Comparison of ENCODE assay signal across 39 cellular contexts in the genomic region with DNA sequence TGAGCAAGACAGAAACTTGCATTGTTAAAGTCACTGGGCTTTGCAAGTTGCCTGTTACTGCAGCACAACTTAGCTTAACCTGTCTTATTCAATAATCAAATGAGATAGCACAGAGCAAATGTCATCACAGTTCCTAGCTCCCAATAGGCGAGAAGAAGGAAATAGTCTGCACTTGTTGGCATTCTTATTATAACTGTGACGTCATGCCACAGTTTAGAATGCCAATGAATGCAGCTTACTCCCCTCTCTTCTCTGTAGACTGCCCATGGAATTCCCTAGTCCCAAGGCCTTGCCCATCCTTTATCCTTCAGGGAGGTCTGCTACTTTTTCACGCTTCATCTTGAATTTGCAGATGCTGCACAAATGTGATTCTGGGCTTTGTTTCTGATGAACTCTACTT.
"Had no signal": no experiment of that assay in that cellular context is flagged by ENCODE, and none has a peak within 500 bp of the region (broad histone marks: within the 10 kb centered on the region; RNA-seq: fewer than 3 reads in every experiment).

No MANE protein-coding gene starts in this region.

- H3K4me1 ChIP-seq: adrenal gland, ascending aorta, body of pancreas, breast epithelium had no signal

- H3K36me3 ChIP-seq: adrenal gland, ascending aorta, brain microvascular endothelial cell, breast epithelium, cardiac muscle cell had no signal

- H3K9me3 ChIP-seq: adrenal gland, ascending aorta, body of pancreas, breast epithelium had no signal

- H3K27ac ChIP-seq: adrenal gland, ascending aorta, body of pancreas, brain microvascular endothelial cell, breast epithelium, cardiac muscle cell had no signal

- FAIRE-seq: astrocyte, bronchial epithelial cell had no signal

- DNase-seq: activated effector memory CD4-positive, alpha-beta T cell treated with anti-CD3 and anti-CD28 coated beads, Interleukin-2, amount 50 U/mL, for 16 hours; activated effector memory CD4-positive, alpha-beta T cell treated with Interleukin-2 at 50 U/mL for 16 hours; activated gamma-delta T cell; activated gamma-delta T cell treated with Interleukin-2 at 50 U/mL for 16 hours; activated naive CD4-positive, alpha-beta T cell; activated naive CD4-positive, alpha-beta T cell treated with anti-CD3 and anti-CD28 coated beads for 36 hours; activated naive CD4-positive, alpha-beta T cell treated with anti-CD3 and anti-CD28 coated beads, Interleukin-2, amount 10 ng/mL, durations not matched to agents 7 days and 5 days; activated naive CD4-positive, alpha-beta T cell treated with anti-CD3 and anti-CD28 coated beads, Interleukin-2, amount 50 U/mL, for 16 hours; activated naive CD4-positive, alpha-beta T cell treated with Interleukin-2 at 50 U/mL for 16 hours; activated naive CD8-positive, alpha-beta T cell treated with anti-CD3 and anti-CD28 coated beads for 36 hours; activated naive CD8-positive, alpha-beta T cell treated with anti-CD3 and anti-CD28 coated beads, Interleukin-2, amount 10 ng/mL, durations not matched to agents 7 days and 5 days; activated naive CD8-positive, alpha-beta T cell treated with anti-CD3 and anti-CD28 coated beads, Interleukin-2, amount 50 U/mL, for 24 hours; activated T-cell treated with anti-CD3 and anti-CD28 coated beads, Interleukin-2, amount 50 U/mL, for 24 hours; activated T-cell treated with anti-CD3 and anti-CD28 coated beads, Interleukin-2, amount 50 U/mL, for 4 hours; activated T-cell treated with anti-CD3 and anti-CD28 coated beads, Interleukin-2, amount 50 U/mL, for 48 hours; activated T-cell treated with anti-CD3 and anti-CD28 coated beads, Interleukin-2, amount 50 U/mL, for 72 hours; adrenal gland; amniotic stem cell; amygdala; anterior cingulate cortex; aorta; body of pancreas; brain microvascular endothelial cell; caudate nucleus; central memory CD4-positive, alpha-beta T cell; cerebellar nuclear complex had no signal

- ATAC-seq: activated naive CD4-positive, alpha-beta T cell treated with anti-CD3 and anti-CD28 coated beads, Interleukin-2, amount 50 U/mL, for 72 hours; activated naive CD8-positive, alpha-beta T cell treated with anti-CD3 and anti-CD28 coated beads, Interleukin-2, amount 50 U/mL, for 24 hours; activated T-cell treated with anti-CD3 and anti-CD28 coated beads, Interleukin-2, amount 50 U/mL, for 4 hours; activated T-cell treated with anti-CD3 and anti-CD28 coated beads, Interleukin-2, amount 50 U/mL, for 72 hours; activated T-helper 17 cell treated with anti-CD3 and anti-CD28 coated beads, Interleukin-2, amount 50 U/mL, for 72 hours; body of pancreas had no signal

- H3K4me3 ChIP-seq: adrenal gland, ascending aorta, body of pancreas, breast epithelium, cardiac muscle cell had no signal

- H3K4me3 Mint-ChIP-seq: activated naive CD4-positive, alpha-beta T cell treated with anti-CD3 and anti-CD28 coated beads for 36 hours; activated naive CD4-positive, alpha-beta T cell treated with anti-CD3 and anti-CD28 coated beads, Interleukin-2, amount 10 ng/mL, durations not matched to agents 7 days and 5 days; activated naive CD4-positive, alpha-beta T cell treated with anti-CD3 and anti-CD28 coated beads, Interleukin-2, amount 50 U/mL, for 24 hours; activated naive CD8-positive, alpha-beta T cell; activated naive CD8-positive, alpha-beta T cell treated with anti-CD3 and anti-CD28 coated beads for 36 hours; activated naive CD8-positive, alpha-beta T cell treated with anti-CD3 and anti-CD28 coated beads, Interleukin-2, amount 10 ng/mL, durations not matched to agents 7 days and 5 days; activated naive CD8-positive, alpha-beta T cell treated with anti-CD3 and anti-CD28 coated beads, Interleukin-2, amount 50 U/mL, for 24 hours; activated T-cell treated with anti-CD3 and anti-CD28 coated beads, Interleukin-2, amount 50 U/mL, for 24 hours; activated T-cell treated with anti-CD3 and anti-CD28 coated beads, Interleukin-2, amount 50 U/mL, for 4 hours; activated T-cell treated with anti-CD3 and anti-CD28 coated beads, Interleukin-2, amount 50 U/mL, for 72 hours; activated T-helper 1 cell treated with anti-CD3 and anti-CD28 coated beads, Interleukin-12 subunit alpha, Interleukin-12 subunit beta, Interleukin-2, Interleukin-4 antibody, amounts not matched to agents 30 ng/mL and 10 ng/mL and 1 ng/mL, durations not matched to agents 14 hours and 24 hours and 36 hours; activated T-helper 17 cell treated with anti-CD3 and anti-CD28 coated beads, Interleukin-2, amount 50 U/mL, for 72 hours; brain; central memory CD8-positive, alpha-beta T cell had no signal

- H3K27me3 ChIP-seq: adrenal gland, ascending aorta, body of pancreas, brain microvascular endothelial cell, breast epithelium, cardiac muscle cell had no signal

- H3K36me3 Mint-ChIP-seq: activated naive CD4-positive, alpha-beta T cell treated with anti-CD3 and anti-CD28 coated beads, Interleukin-2, amount 10 ng/mL, durations not matched to agents 7 days and 5 days; activated naive CD4-positive, alpha-beta T cell treated with anti-CD3 and anti-CD28 coated beads, Interleukin-2, amount 50 U/mL, for 24 hours; activated naive CD8-positive, alpha-beta T cell treated with anti-CD3 and anti-CD28 coated beads for 36 hours; activated naive CD8-positive, alpha-beta T cell treated with anti-CD3 and anti-CD28 coated beads, Interleukin-2, amount 10 ng/mL, durations not matched to agents 7 days and 5 days; brain had no signal

- H3K27ac Mint-ChIP-seq: activated naive CD4-positive, alpha-beta T cell treated with anti-CD3 and anti-CD28 coated beads for 36 hours; activated naive CD4-positive, alpha-beta T cell treated with anti-CD3 and anti-CD28 coated beads, Interleukin-2, amount 10 ng/mL, durations not matched to agents 7 days and 5 days; activated naive CD4-positive, alpha-beta T cell treated with anti-CD3 and anti-CD28 coated beads, Interleukin-2, amount 50 U/mL, for 24 hours; activated naive CD4-positive, alpha-beta T cell treated with anti-CD3 and anti-CD28 coated beads, Interleukin-2, amount 50 U/mL, for 72 hours; activated naive CD8-positive, alpha-beta T cell; activated naive CD8-positive, alpha-beta T cell treated with anti-CD3 and anti-CD28 coated beads for 36 hours; activated naive CD8-positive, alpha-beta T cell treated with anti-CD3 and anti-CD28 coated beads, Interleukin-2, amount 10 ng/mL, durations not matched to agents 7 days and 5 days; activated naive CD8-positive, alpha-beta T cell treated with anti-CD3 and anti-CD28 coated beads, Interleukin-2, amount 50 U/mL, for 24 hours; activated T-cell treated with anti-CD3 and anti-CD28 coated beads, Interleukin-2, amount 50 U/mL, for 24 hours; activated T-cell treated with anti-CD3 and anti-CD28 coated beads, Interleukin-2, amount 50 U/mL, for 72 hours; activated T-helper 1 cell treated with anti-CD3 and anti-CD28 coated beads, Interleukin-12 subunit alpha, Interleukin-12 subunit beta, Interleukin-2, Interleukin-4 antibody, amounts not matched to agents 30 ng/mL and 10 ng/mL and 1 ng/mL, durations not matched to agents 14 hours and 24 hours and 36 hours; activated T-helper 17 cell treated with anti-CD3 and anti-CD28 coated beads, Interleukin-2, amount 50 U/mL, for 72 hours; activated T-helper 2 cell treated with anti-CD3 and anti-CD28 coated beads, Interferon-gamma antibody, Interleukin-2, Interleukin-4, amounts not matched to agents 10 μg/mL and 5 μg/mL and 100 μg/mL, durations not matched to agents 14 hours and 24 hours and 36 hours; brain had no signal

- H3K4me1 Mint-ChIP-seq: activated naive CD4-positive, alpha-beta T cell treated with anti-CD3 and anti-CD28 coated beads, Interleukin-2, amount 10 ng/mL, durations not matched to agents 7 days and 5 days; activated naive CD4-positive, alpha-beta T cell treated with anti-CD3 and anti-CD28 coated beads, Interleukin-2, amount 50 U/mL, for 24 hours; activated naive CD8-positive, alpha-beta T cell treated with anti-CD3 and anti-CD28 coated beads for 36 hours; activated naive CD8-positive, alpha-beta T cell treated with anti-CD3 and anti-CD28 coated beads, Interleukin-2, amount 10 ng/mL, durations not matched to agents 7 days and 5 days; activated naive CD8-positive, alpha-beta T cell treated with anti-CD3 and anti-CD28 coated beads, Interleukin-2, amount 50 U/mL, for 24 hours; activated T-helper 17 cell treated with anti-CD3 and anti-CD28 coated beads, Interleukin-2, amount 50 U/mL, for 72 hours; central memory CD8-positive, alpha-beta T cell had no signal

- H3K27me3 Mint-ChIP-seq: activated naive CD4-positive, alpha-beta T cell treated with anti-CD3 and anti-CD28 coated beads, Interleukin-2, amount 10 ng/mL, durations not matched to agents 7 days and 5 days; activated naive CD4-positive, alpha-beta T cell treated with anti-CD3 and anti-CD28 coated beads, Interleukin-2, amount 50 U/mL, for 24 hours; activated naive CD8-positive, alpha-beta T cell; activated naive CD8-positive, alpha-beta T cell treated with anti-CD3 and anti-CD28 coated beads for 36 hours; activated naive CD8-positive, alpha-beta T cell treated with anti-CD3 and anti-CD28 coated beads, Interleukin-2, amount 10 ng/mL, durations not matched to agents 7 days and 5 days; activated naive CD8-positive, alpha-beta T cell treated with anti-CD3 and anti-CD28 coated beads, Interleukin-2, amount 50 U/mL, for 24 hours; activated T-cell treated with anti-CD3 and anti-CD28 coated beads, Interleukin-2, amount 50 U/mL, for 24 hours; activated T-helper 17 cell treated with anti-CD3 and anti-CD28 coated beads, Interleukin-2, amount 50 U/mL, for 72 hours; central memory CD8-positive, alpha-beta T cell had no signal
